Comparison of ENCODE assay signal across 24 cellular contexts in genomic region chr6:878179-878578, GRCh38.
"Had no signal": no experiment of that assay in that cellular context is flagged by ENCODE, and none has a peak within 500 bp of the region (broad histone marks: within the 10 kb centered on the region; RNA-seq: fewer than 3 reads in every experiment).

No MANE protein-coding gene starts in this region.

- ATAC-seq: activated T-cell treated with anti-CD3 and anti-CD28 coated beads, Interleukin-2, amount 50 U/mL, for 72 hours; heart right ventricle; left cardiac atrium; sciatic nerve had no signal

- H3K4me1 ChIP-seq: heart right ventricle, testis, vagina had no signal

- H3K27me3 ChIP-seq: cardiac muscle cell, testis, vagina had no signal

- H3K9me3 ChIP-seq: heart right ventricle, testis, vagina had no signal

- H3K4me2 ChIP-seq: smooth muscle cell had no signal

- H3K36me3 ChIP-seq: cardiac muscle cell, heart right ventricle, vagina had no signal

- H3K4me3 ChIP-seq: cardiac muscle cell, heart right ventricle, smooth muscle cell, testis, vagina had no signal

- DNase-seq: activated B cell treated with CpG ODN at 0.5 μM for 24 hours; activated CD4-positive, alpha-beta memory T cell treated with anti-CD3 and anti-CD28 coated beads, Interleukin-2, amount 10 ng/mL, durations not matched to agents 7 days and 5 days; activated CD4-positive, alpha-beta T cell treated with anti-CD3 and anti-CD28 coated beads, Interleukin-2, amount 10 ng/mL, durations not matched to agents 24 days and 14 days; activated effector memory CD4-positive, alpha-beta T cell treated with Interleukin-2 at 50 U/mL for 16 hours; activated naive CD4-positive, alpha-beta T cell treated with anti-CD3 and anti-CD28 coated beads for 36 hours; activated naive CD8-positive, alpha-beta T cell treated with anti-CD3 and anti-CD28 coated beads, Interleukin-2, amount 10 ng/mL, durations not matched to agents 7 days and 5 days; activated T-cell treated with anti-CD3 and anti-CD28 coated beads, Interleukin-2, amount 50 U/mL, for 72 hours; amygdala; cortex of kidney; endodermal cell; heart right ventricle; islet precursor cell; left cardiac atrium; mesenchymal stem cell; nephron progenitor cell; nucleus accumbens; stimulated activated CD4-positive, alpha-beta T cell treated with anti-CD3 and anti-CD28 coated beads, Interleukin-15, amount 100 ng/mL, for 24 hours; stimulated activated naive CD4-positive, alpha-beta T cell; T1000; testis had no signal

- H3K27ac ChIP-seq: cardiac muscle cell, heart right ventricle, testis, vagina had no signal
